ENCODE assay signal across 27 cellular contexts in genomic region chr13:33172911-33173310, GRCh38.
DNase-seq lines count a peak whose midpoint lies in the region; TF ChIP-seq lines count a peak whose summit lies in the region.
"Had no signal": no experiment of that assay in that cellular context is flagged by ENCODE, and none has a peak within 500 bp of the region (broad histone marks: within the 10 kb centered on the region; RNA-seq: fewer than 3 reads in every experiment).

No MANE protein-coding gene starts in this region.

- H3K9me3 Mint-ChIP-seq in chondrocyte (ENCODE audit: low read depth) (no peaks in the 10 kb centered on the region), osteocyte (ENCODE audit: unreplicated experiment) (no peaks in the 10 kb centered on the region), progenitor cell of endocrine pancreas (ENCODE audit: low read depth) (no peaks in the 10 kb centered on the region)
- H3K9me3 Mint-ChIP-seq: activated naive CD8-positive, alpha-beta T cell treated with anti-CD3 and anti-CD28 coated beads, Interleukin-2, amount 10 ng/mL, durations not matched to agents 7 days and 5 days; activated T-helper 2 cell treated with anti-CD3 and anti-CD28 coated beads, Interferon-gamma antibody, Interleukin-2, Interleukin-4, amounts not matched to agents 10 μg/mL and 5 μg/mL and 100 μg/mL, durations not matched to agents 14 hours and 24 hours and 36 hours; neural progenitor cell had no signal

- no peak for TF ChIP-seq CTCF in chondrocyte (IDR thresholded peaks at IDR 0.05)
- TF ChIP-seq CTCF in osteocyte (IDR thresholded peaks at IDR 0.05) = no peak
- TF ChIP-seq CTCF in progenitor cell of endocrine pancreas (IDR thresholded peaks at IDR 0.05; ENCODE audit: unreplicated experiment) = no peak

- DNase-seq in A172 (ENCODE audit: low spot score) (peak; percentile 58), M059J (ENCODE audit: low read depth) (peak; percentile 62), chondrocyte (ENCODE audit: low spot score) (no peak), osteocyte (ENCODE audit: extremely low spot score, unreplicated experiment) (no peak), UCSD-AML1 (lab: John Stamatoyannopoulos, UW; ENCODE audit: unreplicated experiment) (no peak), epidermal melanocyte (ENCODE audit: insufficient read length, low spot score) (no peak), progenitor cell of endocrine pancreas (ENCODE audit: low spot score, unreplicated experiment) (no peak), Kasumi-1 (lab: John Stamatoyannopoulos, UW) (no peak)
- DNase-seq: activated CD4-positive, alpha-beta T cell treated with anti-CD3 and anti-CD28 coated beads, Interleukin-2, amount 50 U/mL, for 48 hours; activated CD8-positive, alpha-beta memory T cell treated with anti-CD3 and anti-CD28 coated beads, Interleukin-2, amount 50 U/mL, for 48 hours; activated naive CD8-positive, alpha-beta T cell treated with anti-CD3 and anti-CD28 coated beads, Interleukin-2, amount 10 ng/mL, durations not matched to agents 7 days and 5 days; effector CD4-positive, alpha-beta T cell; erythroblast; hippocampal formation; lower lobe of right lung; NCI-H1417; NCI-H2081; NCI-H446; NCI-H82; Right ventricle myocardium superior; spleen; stimulated activated CD4-positive, alpha-beta T cell treated with anti-CD3 and anti-CD28 coated beads, Interleukin-2, amount 100 ng/mL, for 48 hours; stimulated activated naive CD4-positive, alpha-beta T cell treated with Interleukin-2 at 50 U/mL for 16 hours; testis had no signal

- H3K27ac Mint-ChIP-seq in chondrocyte (ENCODE audit: unreplicated experiment) (peak overlapping the region; percentile 97), osteocyte (ENCODE audit: unreplicated experiment) (peak overlapping the region; percentile 98), progenitor cell of endocrine pancreas (no peak overlapping the region)
- H3K27ac Mint-ChIP-seq: activated naive CD8-positive, alpha-beta T cell treated with anti-CD3 and anti-CD28 coated beads, Interleukin-2, amount 10 ng/mL, durations not matched to agents 7 days and 5 days; activated T-helper 2 cell treated with anti-CD3 and anti-CD28 coated beads, Interferon-gamma antibody, Interleukin-2, Interleukin-4, amounts not matched to agents 10 μg/mL and 5 μg/mL and 100 μg/mL, durations not matched to agents 14 hours and 24 hours and 36 hours; CD14-positive monocyte; neural progenitor cell had no signal

- no peaks in the 10 kb centered on the region for H3K27me3 Mint-ChIP-seq in chondrocyte (ENCODE audit: low read depth)
- H3K27me3 Mint-ChIP-seq in osteocyte (ENCODE audit: unreplicated experiment) = no peaks in the 10 kb centered on the region
- H3K27me3 Mint-ChIP-seq in progenitor cell of endocrine pancreas = no peaks in the 10 kb centered on the region

- peaks cover 92% of the 10 kb centered on the region for H3K4me1 Mint-ChIP-seq in chondrocyte (ENCODE audit: low read depth)
- H3K4me1 Mint-ChIP-seq in osteocyte (ENCODE audit: unreplicated experiment) = peaks cover 92% of the 10 kb centered on the region
- H3K4me1 Mint-ChIP-seq in progenitor cell of endocrine pancreas (ENCODE audit: low read depth) = no peaks in the 10 kb centered on the region
- H3K4me1 Mint-ChIP-seq: activated naive CD8-positive, alpha-beta T cell treated with anti-CD3 and anti-CD28 coated beads, Interleukin-2, amount 10 ng/mL, durations not matched to agents 7 days and 5 days; CD14-positive monocyte had no signal

- H3K36me3 Mint-ChIP-seq in chondrocyte (ENCODE audit: low read depth) = no peaks in the 10 kb centered on the region
- H3K36me3 Mint-ChIP-seq in osteocyte (ENCODE audit: unreplicated experiment) = peaks cover 15% of the 10 kb centered on the region
- H3K36me3 Mint-ChIP-seq in progenitor cell of endocrine pancreas (ENCODE audit: insufficient read depth) = no peaks in the 10 kb centered on the region
- H3K36me3 Mint-ChIP-seq: activated naive CD8-positive, alpha-beta T cell treated with anti-CD3 and anti-CD28 coated beads, Interleukin-2, amount 10 ng/mL, durations not matched to agents 7 days and 5 days; CD14-positive monocyte; neural progenitor cell had no signal

- H3K4me3 Mint-ChIP-seq in chondrocyte (ENCODE audit: unreplicated experiment) (no peak overlapping the region), osteocyte (ENCODE audit: unreplicated experiment) (peak overlapping the region; percentile 6), progenitor cell of endocrine pancreas (ENCODE audit: low read depth) (no peak overlapping the region)
- H3K4me3 Mint-ChIP-seq: activated naive CD8-positive, alpha-beta T cell treated with anti-CD3 and anti-CD28 coated beads, Interleukin-2, amount 10 ng/mL, durations not matched to agents 7 days and 5 days; CD14-positive monocyte; neural progenitor cell had no signal

Comparison
In these comparisons a context has a peak if more than half of its experiments do, and no peak if none do; other contexts are left out.
1. DNase-seq: peak in A172 (single experiment) and M059J (single experiment); none in chondrocyte (single experiment), osteocyte (single experiment), UCSD-AML1 (single experiment), epidermal melanocyte (single experiment), progenitor cell of endocrine pancreas (single experiment) and Kasumi-1 (0 of 2).